ENCODE assay signal across 14 cellular contexts in genomic region chr6:163637524-163637923, GRCh38.
DNase-seq lines count a peak whose midpoint lies in the region; ATAC-seq and TF ChIP-seq lines count a peak whose summit lies in the region.
"Had no signal": no experiment of that assay in that cellular context is flagged by ENCODE, and none has a peak within 500 bp of the region (broad histone marks: within the 10 kb centered on the region; RNA-seq: fewer than 3 reads in every experiment).

No MANE protein-coding gene starts in this region.

- H3K4me1 Mint-ChIP-seq in activated T-cell treated with anti-CD3 and anti-CD28 coated beads, Interleukin-2, amount 50 U/mL, for 4 hours (ENCODE audit: low read depth) = no peaks in the 10 kb centered on the region
- H3K4me1 Mint-ChIP-seq: activated CD4-positive, alpha-beta T cell treated with anti-CD3 and anti-CD28 coated beads, Interleukin-2, amount 10 ng/mL, durations not matched to agents 7 days and 5 days had no signal

- H3K4me3 Mint-ChIP-seq in activated T-cell treated with anti-CD3 and anti-CD28 coated beads, Interleukin-2, amount 50 U/mL, for 4 hours = no peak overlapping the region
- H3K4me3 Mint-ChIP-seq: activated CD4-positive, alpha-beta T cell treated with anti-CD3 and anti-CD28 coated beads, Interleukin-2, amount 10 ng/mL, durations not matched to agents 7 days and 5 days; naive thymus-derived CD4-positive, alpha-beta T cell had no signal

- DNase-seq in GM13977 (ENCODE audit: low spot score) (peak; percentile 77), C1 segment of cervical spinal cord (lab: John Stamatoyannopoulos, UW) (no peak), Karpas-422 (no peak), MM.1S (no peak)
- no peak for DNase-seq in activated T-cell treated with anti-CD3 and anti-CD28 coated beads, Interleukin-2, amount 50 U/mL, for 4 hours
- DNase-seq: activated CD4-positive, alpha-beta T cell treated with anti-CD3 and anti-CD28 coated beads, Interleukin-2, amount 10 ng/mL, durations not matched to agents 7 days and 5 days; activated effector memory CD4-positive, alpha-beta T cell treated with anti-CD3 and anti-CD28 coated beads, Interleukin-2, amount 50 U/mL, for 16 hours; naive thymus-derived CD4-positive, alpha-beta T cell; NCI-H2107; thyroid gland had no signal

- H3K4me2 ChIP-seq in Karpas-422 (ENCODE audit: low read depth, low read length, poor library complexity, severe bottlenecking) = no peak overlapping the region
- no peak overlapping the region for H3K4me2 ChIP-seq in MM.1S (ENCODE audit: low read depth, low read length)

- H4K20me1 ChIP-seq in Karpas-422 (ENCODE audit: insufficient read depth, low read depth, low read length) = no peaks in the 10 kb centered on the region
- no peaks in the 10 kb centered on the region for H4K20me1 ChIP-seq in MM.1S (ENCODE audit: insufficient read depth, low read length)

- peak; percentile 72 for ATAC-seq in GM19455 (IDR thresholded peaks at IDR 0.05; ENCODE audit: unreplicated experiment)
- ATAC-seq in HG02840 (IDR thresholded peaks at IDR 0.05; ENCODE audit: low FRiP score, unreplicated experiment) = peak; percentile 66
- ATAC-seq in HG03442 (IDR thresholded peaks at IDR 0.05; ENCODE audit: unreplicated experiment) = peak; percentile 90
- ATAC-seq in activated T-cell treated with anti-CD3 and anti-CD28 coated beads, Interleukin-2, amount 50 U/mL, for 4 hours = no peak
- ATAC-seq: naive thymus-derived CD4-positive, alpha-beta T cell; sciatic nerve had no signal

- no peak overlapping the region for H2AFZ ChIP-seq in Karpas-422 (ENCODE audit: low read length)
- H2AFZ ChIP-seq in MM.1S (ENCODE audit: low read length) = no peak overlapping the region

- H3K4me3 ChIP-seq in Karpas-422 (ENCODE audit: low read length) (no peak overlapping the region), MM.1S (ENCODE audit: low read length) (no peak overlapping the region)
- H3K4me3 ChIP-seq: thyroid gland had no signal

- H3K79me2 ChIP-seq in Karpas-422 (ENCODE audit: low read length) (no peaks in the 10 kb centered on the region), MM.1S (ENCODE audit: low read length) (no peaks in the 10 kb centered on the region)

- in situ Hi-C loops in GM13977 (cut with MboI; ENCODE audit: low pct_unique_long_range_greater_than_20kb, low sequenced_read_pairs, unreplicated experiment) = no loop called here

- no peaks in the 10 kb centered on the region for H3K9me2 ChIP-seq in Karpas-422 (replicated peaks; ENCODE audit: insufficient read depth, low read length)
- no peaks in the 10 kb centered on the region for H3K9me2 ChIP-seq in MM.1S (replicated peaks; ENCODE audit: insufficient read depth, low read length)

- no peaks in the 10 kb centered on the region for H3K4me1 ChIP-seq in Karpas-422 (ENCODE audit: low read length)
- no peaks in the 10 kb centered on the region for H3K4me1 ChIP-seq in MM.1S (ENCODE audit: low read length)
- H3K4me1 ChIP-seq: thyroid gland had no signal

- no peaks in the 10 kb centered on the region for H3K36me3 ChIP-seq in Karpas-422 (ENCODE audit: insufficient read depth, low read length)
- no peaks in the 10 kb centered on the region for H3K36me3 ChIP-seq in MM.1S (replicated peaks; ENCODE audit: insufficient read depth, low read length)
- H3K36me3 ChIP-seq: thyroid gland had no signal

- H3K27me3 ChIP-seq in Karpas-422 (ENCODE audit: low read length) = no peaks in the 10 kb centered on the region
- no peaks in the 10 kb centered on the region for H3K27me3 ChIP-seq in MM.1S (replicated peaks; ENCODE audit: insufficient read depth, low read length)
- H3K27me3 ChIP-seq: thyroid gland had no signal

- H3K9me3 ChIP-seq in Karpas-422 (ENCODE audit: low read length) = peaks cover 6% of the 10 kb centered on the region; the same call in 1 of the 2 replicates
- no peaks in the 10 kb centered on the region for H3K9me3 ChIP-seq in MM.1S (replicated peaks; ENCODE audit: insufficient read depth, low read length)
- H3K9me3 ChIP-seq: thyroid gland had no signal

- H3K27ac ChIP-seq in Karpas-422 (ENCODE audit: low read length) (no peak overlapping the region), MM.1S (ENCODE audit: low read length) (no peak overlapping the region)
- H3K27ac ChIP-seq: thyroid gland had no signal

- H3K9ac ChIP-seq in Karpas-422 (ENCODE audit: low read length) = no peak overlapping the region
- no peak overlapping the region for H3K9ac ChIP-seq in MM.1S (ENCODE audit: low read length)

- H3F3A ChIP-seq in MM.1S (ENCODE audit: insufficient read depth, low read length) = no peaks in the 10 kb centered on the region

- H3K9me3 Mint-ChIP-seq in activated T-cell treated with anti-CD3 and anti-CD28 coated beads, Interleukin-2, amount 50 U/mL, for 4 hours = no peaks in the 10 kb centered on the region
- H3K9me3 Mint-ChIP-seq: activated CD4-positive, alpha-beta T cell treated with anti-CD3 and anti-CD28 coated beads, Interleukin-2, amount 10 ng/mL, durations not matched to agents 7 days and 5 days had no signal

- TF ChIP-seq CTCF in GM13977 (IDR thresholded peaks at IDR 0.05; ENCODE audit: extremely low read depth, insufficient read depth, missing control alignments) = no peak
- TF ChIP-seq CTCF in MM.1S (IDR thresholded peaks at IDR 0.05; ENCODE audit: low read length) = no peak

- H3K36me3 Mint-ChIP-seq in activated T-cell treated with anti-CD3 and anti-CD28 coated beads, Interleukin-2, amount 50 U/mL, for 4 hours (ENCODE audit: insufficient read depth) = no peaks in the 10 kb centered on the region
- H3K36me3 Mint-ChIP-seq: naive thymus-derived CD4-positive, alpha-beta T cell had no signal

- H3K27me3 Mint-ChIP-seq in activated T-cell treated with anti-CD3 and anti-CD28 coated beads, Interleukin-2, amount 50 U/mL, for 4 hours (ENCODE audit: low read depth) = peaks cover 9% of the 10 kb centered on the region
- H3K27me3 Mint-ChIP-seq: activated CD4-positive, alpha-beta T cell treated with anti-CD3 and anti-CD28 coated beads, Interleukin-2, amount 10 ng/mL, durations not matched to agents 7 days and 5 days had no signal

Comparison
In these comparisons a context has a peak if more than half of its experiments do, and no peak if none do; other contexts are left out.
1. ATAC-seq: peak in GM19455 (single experiment), HG02840 (single experiment) and HG03442 (single experiment); none in activated T-cell treated with anti-CD3 and anti-CD28 coated beads, Interleukin-2, amount 50 U/mL, for 4 hours (0 of 2).